Comparison of ENCODE assay signal across 7 cellular contexts in genomic region chr1:91846007-91846620, GRCh38. TPM values are rescaled to one million over a fixed set of nuclear protein-coding genes. Genes with fewer than 3 reads are reported as not detected.
DNase-seq lines count a peak whose midpoint lies in the region; ATAC-seq and TF ChIP-seq lines count a peak whose summit lies in the region.

No MANE protein-coding gene starts in this region.

- WGBS in spleen, 5 donors: 28 to 44% (median 31%) methylated on average over 6 of the region's 6 CpGs

- TF ChIP-seq POLR2A in Peyer's patch (IDR thresholded peaks at IDR 0.05) (no peak), spleen (IDR thresholded peaks at IDR 0.05) (no peak)

- H3K4me1 ChIP-seq in Peyer's patch (peaks cover 0 to 50% (median 4%) of the 10 kb centered on the region in 4 donors), spleen (peaks cover 17 to 81% (median 47%) of the 10 kb centered on the region in 6 donors)

- H3K27ac ChIP-seq in Peyer's patch (peak overlapping the region in 3 of 4 donors; percentile 1 to 67 (median 55)), spleen (peak overlapping the region in 7 of 8 donors; percentile 12 to 54 (median 48)), WERI-Rb-1 (no peak overlapping the region)

- H3K4me3 ChIP-seq in Peyer's patch (no peak overlapping the region), spleen (no peak overlapping the region), WERI-Rb-1 (ENCODE audit: low read depth, low read length) (no peak overlapping the region)

- TF ChIP-seq CTCF in Peyer's patch (IDR thresholded peaks at IDR 0.05) (no peak), spleen (IDR thresholded peaks at IDR 0.05 in 8 of 11, conservative IDR thresholded peaks at IDR 0.05 in 3 of 11) (no peak), WERI-Rb-1 (IDR thresholded peaks at IDR 0.05; ENCODE audit: low read depth, low read length) (no peak)

- H3K9me3 ChIP-seq in Peyer's patch (no peaks in the 10 kb centered on the region), spleen (no peaks in the 10 kb centered on the region), WERI-Rb-1 (ENCODE audit: severe bottlenecking) (no peaks in the 10 kb centered on the region)

- ATAC-seq in Right ventricle myocardium superior (ENCODE audit: poor library complexity): peak; percentile 77
- no peak for ATAC-seq in GM19397 (IDR thresholded peaks at IDR 0.05; ENCODE audit: unreplicated experiment)

- intact Hi-C loops in Right ventricle myocardium superior (cut with DNase I) (no loop called here), spleen (cut with DNase I; ENCODE audit: low total_unique reads) (no loop called here)

- peak; percentile 73 for DNase-seq in LHCN-M2 (ENCODE audit: low read depth)
- peak in 1 of 3 donors; percentile 54 for DNase-seq in Peyer's patch
- no peak for DNase-seq in Right ventricle myocardium superior
- DNase-seq in spleen: no peak
- DNase-seq in WERI-Rb-1: no peak
- no peak for DNase-seq in NCI-H2171 treated with DMSO at 0.1 percent for 48 hours (lab: John Stamatoyannopoulos, UW)

- H3K36me3 ChIP-seq in Peyer's patch: no peaks in the 10 kb centered on the region
- no peaks in the 10 kb centered on the region for H3K36me3 ChIP-seq in spleen
- no peaks in the 10 kb centered on the region for H3K36me3 ChIP-seq in WERI-Rb-1

- H3K27me3 ChIP-seq in Peyer's patch: no peaks in the 10 kb centered on the region
- H3K27me3 ChIP-seq in spleen (replicated peaks in 1 of 7): no peaks in the 10 kb centered on the region
- H3K27me3 ChIP-seq in WERI-Rb-1 (ENCODE audit: insufficient read depth, low read depth, severe bottlenecking): no peaks in the 10 kb centered on the region

RNA-seq across cellular contexts. Expression of gene TGFBR3, which starts 39.8 kb away (rescaled TPM):
- total RNA-seq in LHCN-M2 (2014; rRNA removed) (2.6 and 3.2 TPM in 2 replicates), Peyer's patch (10 to 100 TPM; 16.3 to 90.0 (median 54.7) TPM), Right ventricle myocardium superior (37.9 TPM), spleen (100 to 1,000 TPM; 147 to 254 (median 185) TPM)
- polyA plus RNA-seq in LHCN-M2 (2012): 0.78 TPM
- polyA plus RNA-seq in spleen: 10 to 100 TPM in 1 of 3 donors, 1 to 10 TPM in 2; 5.2 to 15.4 (median 8.1) TPM
